ENCODE assay signal across 24 cellular contexts in genomic region chr7:69276011-69276729, GRCh38.
DNase-seq lines count a peak whose midpoint lies in the region; ATAC-seq and TF ChIP-seq lines count a peak whose summit lies in the region.
"Had no signal": no experiment of that assay in that cellular context is flagged by ENCODE, and none has a peak within 500 bp of the region (broad histone marks: within the 10 kb centered on the region; RNA-seq: fewer than 3 reads in every experiment).

No MANE protein-coding gene starts in this region.

- H3K9me3 ChIP-seq in WERI-Rb-1 (ENCODE audit: severe bottlenecking), result peaks cover 4% of the 10 kb centered on the region
- H3K9me3 ChIP-seq in left lung, result peaks cover 0 to 3% of the 10 kb centered on the region in 2 donors
- no peaks in the 10 kb centered on the region for H3K9me3 ChIP-seq in upper lobe of right lung
- no peaks in the 10 kb centered on the region for H3K9me3 ChIP-seq in gastrocnemius medialis
- H3K9me3 ChIP-seq: Peyer's patch, psoas muscle had no signal

- intact Hi-C loops in left lung (cut with DNase I), result no loop called here
- intact Hi-C loops in upper lobe of right lung (cut with DNase I), result no loop called here
- intact Hi-C loops in gastrocnemius medialis (cut with DNase I; ENCODE audit: low total_unique reads), result no loop called here

- H3K36me3 ChIP-seq in WERI-Rb-1, result no peaks in the 10 kb centered on the region
- H3K36me3 ChIP-seq in left lung, result no peaks in the 10 kb centered on the region
- H3K36me3 ChIP-seq in upper lobe of right lung, result no peaks in the 10 kb centered on the region
- no peaks in the 10 kb centered on the region for H3K36me3 ChIP-seq in gastrocnemius medialis
- H3K36me3 ChIP-seq: BLaER1 treated with 17β-estradiol and CSF1 and Interleukin-3, amounts not matched to agents 10 nM and 100 nM; Peyer's patch had no signal

- no peak for TF ChIP-seq POLR2A in gastrocnemius medialis (IDR thresholded peaks at IDR 0.05)

- in situ Hi-C loops in gastrocnemius medialis (cut with MboI; ENCODE audit: low sequenced_read_pairs in 4 of 4), result no loop called here

- H3K4me3 ChIP-seq in WERI-Rb-1 (ENCODE audit: low read depth, low read length), result no peak overlapping the region
- H3K4me3 ChIP-seq in left lung, result no peak overlapping the region
- no peak overlapping the region for H3K4me3 ChIP-seq in upper lobe of right lung
- no peak overlapping the region for H3K4me3 ChIP-seq in gastrocnemius medialis
- H3K4me3 ChIP-seq: BLaER1 treated with 17β-estradiol and CSF1 and Interleukin-3, amounts not matched to agents 10 nM and 100 nM; GM23248; lung; Peyer's patch; psoas muscle had no signal

- peak in 2 of 3 experiments; percentile 10 to 68 for DNase-seq in NCI-H1417 (lab: John Stamatoyannopoulos, UW)
- DNase-seq in NCI-H1417 treated with DMSO at 0.1 percent for 48 hours (lab: John Stamatoyannopoulos, UW), result no peak
- DNase-seq in WERI-Rb-1, result peak; percentile 58
- DNase-seq in left lung, result peak in 1 of 2 donors; percentile 72
- no peak for DNase-seq in upper lobe of right lung
- no peak for DNase-seq in gastrocnemius medialis
- DNase-seq: activated CD8-positive, alpha-beta T cell treated with anti-CD3 and anti-CD28 coated beads, Interleukin-2, amount 10 ng/mL, durations not matched to agents 7 days and 5 days; activated effector memory CD4-positive, alpha-beta T cell treated with anti-CD3 and anti-CD28 coated beads, Interleukin-2, amount 50 U/mL, for 16 hours; COR-L47; effector CD4-positive, alpha-beta T cell; foreskin keratinocyte; GM23248; IMR-90; kidney; NCI-H1105; NCI-H2107; NCI-H510A treated with DMSO at 0.1 percent for 48 hours; Peyer's patch; psoas muscle; stimulated activated CD8-positive, alpha-beta memory T cell treated with anti-CD3 and anti-CD28 coated beads, Interleukin-4, amount 100 ng/mL, for 48 hours had no signal

- H3K4me1 ChIP-seq in left lung (no peaks in the 10 kb centered on the region), upper lobe of right lung (no peaks in the 10 kb centered on the region), gastrocnemius medialis (no peaks in the 10 kb centered on the region)
- H3K4me1 ChIP-seq: foreskin keratinocyte, Peyer's patch, psoas muscle had no signal

- ATAC-seq in left lung, result peak; percentile 71
- peak; percentile 26 for ATAC-seq in upper lobe of right lung
- ATAC-seq in gastrocnemius medialis, result no peak
- no peak for ATAC-seq in GM18868 (IDR thresholded peaks at IDR 0.05; ENCODE audit: unreplicated experiment)
- ATAC-seq in HG03520 (IDR thresholded peaks at IDR 0.05; ENCODE audit: unreplicated experiment), result no peak
- ATAC-seq: activated CD8-positive, alpha-beta T cell treated with anti-CD3 and anti-CD28 coated beads, Interleukin-2, amount 10 ng/mL, durations not matched to agents 7 days and 5 days; foreskin keratinocyte; psoas muscle had no signal

- H3K27ac ChIP-seq in WERI-Rb-1, result no peak overlapping the region
- no peak overlapping the region for H3K27ac ChIP-seq in left lung
- H3K27ac ChIP-seq in upper lobe of right lung, result no peak overlapping the region
- H3K27ac ChIP-seq in gastrocnemius medialis, result no peak overlapping the region
- H3K27ac ChIP-seq: BLaER1 treated with 17β-estradiol and CSF1 and Interleukin-3, amounts not matched to agents 10 nM and 100 nM; foreskin keratinocyte; GM23248; Peyer's patch; psoas muscle had no signal

- TF ChIP-seq CTCF in WERI-Rb-1 (IDR thresholded peaks at IDR 0.05; ENCODE audit: low read depth, low read length), result no peak
- no peak for TF ChIP-seq CTCF in left lung (IDR thresholded peaks at IDR 0.05)
- TF ChIP-seq CTCF in upper lobe of right lung (IDR thresholded peaks at IDR 0.05), result no peak
- TF ChIP-seq CTCF in gastrocnemius medialis (IDR thresholded peaks at IDR 0.05 in 4 of 5, conservative IDR thresholded peaks at IDR 0.05 in 1 of 5), result no peak

- no peaks in the 10 kb centered on the region for H3K27me3 ChIP-seq in WERI-Rb-1 (ENCODE audit: insufficient read depth, low read depth, severe bottlenecking)
- H3K27me3 ChIP-seq in left lung, result no peaks in the 10 kb centered on the region
- H3K27me3 ChIP-seq in upper lobe of right lung, result no peaks in the 10 kb centered on the region
- H3K27me3 ChIP-seq in gastrocnemius medialis, result no peaks in the 10 kb centered on the region
- H3K27me3 ChIP-seq: BLaER1 treated with 17β-estradiol and CSF1 and Interleukin-3, amounts not matched to agents 10 nM and 100 nM; foreskin keratinocyte; Peyer's patch had no signal

Comparison
In these comparisons a context has a peak if more than half of its experiments do, and no peak if none do; other contexts are left out.
1. DNase-seq: peak in NCI-H1417 (2 of 3) and WERI-Rb-1 (single experiment); none in NCI-H1417 treated with DMSO at 0.1 percent for 48 hours (single experiment), upper lobe of right lung (single experiment) and gastrocnemius medialis (0 of 2).
2. ATAC-seq: peak in left lung (single experiment) and upper lobe of right lung (single experiment); none in gastrocnemius medialis (0 of 2), GM18868 (single experiment) and HG03520 (single experiment).